Comparison of ENCODE assay signal across 20 cellular contexts in the genomic region with DNA sequence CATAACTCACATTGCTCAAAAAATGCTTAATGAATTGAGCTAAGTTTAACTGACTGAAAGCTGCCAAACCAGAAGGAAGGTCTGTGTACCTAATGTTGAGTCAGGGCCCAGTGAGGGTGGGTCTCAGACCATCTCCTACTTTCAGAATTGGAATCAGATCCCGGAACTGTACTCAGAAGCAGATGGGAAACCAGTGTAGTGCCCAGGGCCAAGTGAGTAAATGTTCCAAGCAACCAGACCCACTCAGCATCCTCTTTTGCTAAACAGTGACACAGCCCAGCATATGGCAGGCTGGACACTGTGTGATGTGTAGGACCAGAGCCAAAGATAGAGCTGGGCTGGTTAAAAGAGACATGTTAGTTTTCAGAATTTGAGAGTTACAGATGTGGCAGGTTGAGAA.
A peak's percentile ranks its signal among the peaks of the same experiment; 100 is the strongest.
DNase-seq lines count a peak whose midpoint lies in the region; ATAC-seq, FAIRE-seq and TF ChIP-seq lines count a peak whose summit lies in the region.
"Had no signal": no experiment of that assay in that cellular context is flagged by ENCODE, and none has a peak within 500 bp of the region (broad histone marks: within the 10 kb centered on the region; RNA-seq: fewer than 3 reads in every experiment).

No MANE protein-coding gene starts in this region.

- intact Hi-C loops in mammary epithelial cell (cut with micrococcal nuclease) = no loop called here
- intact Hi-C loops in heart left ventricle (cut with DNase I) = no loop called here
- intact Hi-C loops in right lobe of liver (cut with DNase I) = no loop called here
- intact Hi-C loops in lower lobe of right lung (cut with DNase I) = no loop called here

- no peak for ATAC-seq in A549
- peak in 3 of 4 donors; percentile 30 to 64 (median 31) for ATAC-seq in heart left ventricle
- ATAC-seq in GM19023 (IDR thresholded peaks at IDR 0.05; ENCODE audit: unreplicated experiment) = no peak
- no peak for ATAC-seq in right lobe of liver
- no peak for ATAC-seq in lower lobe of right lung

- TF ChIP-seq EP300 in A549 (IDR thresholded peaks at IDR 0.05) = no peak

- no peak for TF ChIP-seq CTCF in A549 (IDR thresholded peaks at IDR 0.05)
- TF ChIP-seq CTCF in mammary epithelial cell (conservative IDR thresholded peaks at IDR 0.05 in 1 of 2, IDR thresholded peaks at IDR 0.05 in 1 of 2; ENCODE audit: extremely low read depth in 1 of 2, insufficient read depth in 1 of 2, low read depth in 1 of 2, low read length in 2 of 2) = no peak
- no peak for TF ChIP-seq CTCF in heart left ventricle (IDR thresholded peaks at IDR 0.05)
- TF ChIP-seq CTCF in right lobe of liver (IDR thresholded peaks at IDR 0.05) = no peak
- TF ChIP-seq CTCF in lower lobe of right lung (IDR thresholded peaks at IDR 0.05) = no peak

- H3K4me1 ChIP-seq in A549 (peaks cover 64% of the 10 kb centered on the region), mammary epithelial cell (ENCODE audit: insufficient read depth, low read length) (peaks cover 33% of the 10 kb centered on the region), heart left ventricle (peaks cover 0 to 41% (median 2%) of the 10 kb centered on the region in 12 donors), right lobe of liver (no peaks in the 10 kb centered on the region), lower lobe of right lung (no peaks in the 10 kb centered on the region)

- no peaks in the 10 kb centered on the region for H4K20me1 ChIP-seq in mammary epithelial cell (ENCODE audit: insufficient read depth, low read length)

- H3K36me3 ChIP-seq in mammary epithelial cell (ENCODE audit: insufficient read depth, low read length) (no peaks in the 10 kb centered on the region), heart left ventricle (no peaks in the 10 kb centered on the region), right lobe of liver (no peaks in the 10 kb centered on the region), lower lobe of right lung (no peaks in the 10 kb centered on the region)
- H3K36me3 ChIP-seq: SJSA1 had no signal

- CTCF ChIA-PET in A549 (lab: Yijun Ruan, JAX) = interaction anchor here (0.6 to 1.1 kb wide), 2 partner anchors 24 to 1123 kb away, joined by 3 read pairs; no protein-coding TSS in a partner anchor
- CTCF ChIA-PET in mammary epithelial cell (lab: Charles Lee; ENCODE audit: low non-redundant PET) = no interaction called here

- H2AFZ ChIP-seq in mammary epithelial cell (ENCODE audit: low read depth, low read length) = no peak overlapping the region

- H3K4me2 ChIP-seq in A549 (no peak overlapping the region), mammary epithelial cell (ENCODE audit: insufficient read depth, low read depth, low read length) (no peak overlapping the region)

- no peaks in the 10 kb centered on the region for H3K27me3 ChIP-seq in mammary epithelial cell (ENCODE audit: insufficient read depth, low read length)
- no peaks in the 10 kb centered on the region for H3K27me3 ChIP-seq in heart left ventricle
- H3K27me3 ChIP-seq in right lobe of liver = peaks cover 0 to 4% of the 10 kb centered on the region in 2 donors
- H3K27me3 ChIP-seq in lower lobe of right lung (ENCODE audit: low read depth) = no peaks in the 10 kb centered on the region
- H3K27me3 ChIP-seq: SJSA1 had no signal

- no peak overlapping the region for H3K4me3 ChIP-seq in A549
- no peak overlapping the region for H3K4me3 ChIP-seq in mammary epithelial cell (replicated peaks in 1 of 3; ENCODE audit: insufficient read depth in 1 of 3, low read depth in 2 of 3, low read length in 3 of 3)
- no peak overlapping the region for H3K4me3 ChIP-seq in heart left ventricle
- H3K4me3 ChIP-seq in right lobe of liver = no peak overlapping the region
- H3K4me3 ChIP-seq in lower lobe of right lung = no peak overlapping the region
- H3K4me3 ChIP-seq: SJSA1 had no signal

- POLR2A ChIA-PET in A549 (lab: Yijun Ruan, JAX) = no interaction called here

- TF ChIP-seq RAD21 in A549 (conservative IDR thresholded peaks at IDR 0.05 in 1 of 2, IDR thresholded peaks at IDR 0.05 in 1 of 2) = no peak

- 84% methylated on average over 1 of the region's 1 CpG for WGBS in A549 (ENCODE audit: missing lambda C conversion rate)
- WGBS in mammary epithelial cell (ENCODE audit: low coverage, missing lambda C conversion rate) = 60% methylated on average over 1 of the region's 1 CpG
- WGBS in heart left ventricle, 4 donors = 53 to 83% (median 74%) methylated on average over 1 of the region's 1 CpG
- 89% methylated on average over 1 of the region's 1 CpG for WGBS in right lobe of liver (ENCODE audit: insufficient coverage, low coverage, low lambda C conversion rate, missing lambda C conversion rate)

- no peaks in the 10 kb centered on the region for H3K79me2 ChIP-seq in mammary epithelial cell (ENCODE audit: insufficient read depth, low read length)

- TF ChIP-seq POLR2A in A549 (IDR thresholded peaks at IDR 0.05; ENCODE audit: low read length) (no peak), heart left ventricle (IDR thresholded peaks at IDR 0.05) (no peak), right lobe of liver (IDR thresholded peaks at IDR 0.05) (no peak)

- no TSS peak for BruUV-seq in mammary epithelial cell (replicated peaks; lab: Mats Ljungman, UMichigan)

- DNase-seq in A549 (ENCODE audit: low read depth in 1 of 2, low spot score in 1 of 2) = no peak
- peak; percentile 53 for DNase-seq in M059J (ENCODE audit: low read depth)
- peak; percentile 12 for DNase-seq in mammary epithelial cell
- no peak for DNase-seq in heart left ventricle
- no peak for DNase-seq in hippocampal formation (lab: John Stamatoyannopoulos, UW)
- DNase-seq in right lobe of liver = no peak
- no peak for DNase-seq in lower lobe of right lung
- DNase-seq: DMS 273 treated with DMSO at 0.1 percent for 48 hours, HFFc6, NCI-H1105 treated with DMSO at 0.1 percent for 48 hours, NCI-H1694 treated with DMSO at 0.1 percent for 48 hours, NCI-H2107, NCI-H2227 treated with DMSO at 0.1 percent for 48 hours, NCI-H526, RPMI8226 had no signal

- no peak overlapping the region for H3K9ac ChIP-seq in mammary epithelial cell (ENCODE audit: insufficient read depth, low read length)

- dilution Hi-C loops in mammary epithelial cell (cut with HindIII; ENCODE audit: low sequenced_read_pairs) = no loop called here

- no peaks in the 10 kb centered on the region for H3K9me3 ChIP-seq in A549
- H3K9me3 ChIP-seq in mammary epithelial cell (replicated peaks; ENCODE audit: insufficient read depth, low read length) = no peaks in the 10 kb centered on the region
- no peaks in the 10 kb centered on the region for H3K9me3 ChIP-seq in heart left ventricle
- H3K9me3 ChIP-seq in right lobe of liver = no peaks in the 10 kb centered on the region
- no peaks in the 10 kb centered on the region for H3K9me3 ChIP-seq in lower lobe of right lung
- H3K9me3 ChIP-seq: SJSA1 had no signal

- peak overlapping the region; percentile 73 to 84; a peak in 5 of 6 replicates for H3K27ac ChIP-seq in A549
- H3K27ac ChIP-seq in mammary epithelial cell (ENCODE audit: insufficient read depth, low read depth, low read length) = no peak overlapping the region
- peak overlapping the region in 4 of 12 donors; percentile 38 to 65 (median 45) for H3K27ac ChIP-seq in heart left ventricle
- H3K27ac ChIP-seq in right lobe of liver = no peak overlapping the region
- no peak overlapping the region for H3K27ac ChIP-seq in lower lobe of right lung
- H3K27ac ChIP-seq: C4-2B, SJSA1 had no signal

- FAIRE-seq in A549 (lab: Jason Lieb, UNC) = no peak
- FAIRE-seq: A204.1, GM12892 had no signal

- in situ Hi-C loops in mammary epithelial cell (cut with MboI; ENCODE audit: low sequenced_read_pairs in 2 of 2) = no loop called here

TF ChIP-seq in A549, 52 proteins besides CTCF, POLR2A, EP300 and RAD21:
- TF ChIP-seq RNF2 (IDR thresholded peaks at IDR 0.05; ENCODE audit: borderline replicate concordance, low read depth) (no peak), MAZ (IDR thresholded peaks at IDR 0.05; ENCODE audit: borderline replicate concordance, low read depth, low read length) (no peak), BHLHE40 (IDR thresholded peaks at IDR 0.05; ENCODE audit: low read depth, low read length) (no peak), RARB (CRISPR knock-in tag; IDR thresholded peaks at IDR 0.05) (no peak), KDM1A (IDR thresholded peaks at IDR 0.05; ENCODE audit: low read depth) (no peak)
- TF ChIP-seq, protein P1, sequence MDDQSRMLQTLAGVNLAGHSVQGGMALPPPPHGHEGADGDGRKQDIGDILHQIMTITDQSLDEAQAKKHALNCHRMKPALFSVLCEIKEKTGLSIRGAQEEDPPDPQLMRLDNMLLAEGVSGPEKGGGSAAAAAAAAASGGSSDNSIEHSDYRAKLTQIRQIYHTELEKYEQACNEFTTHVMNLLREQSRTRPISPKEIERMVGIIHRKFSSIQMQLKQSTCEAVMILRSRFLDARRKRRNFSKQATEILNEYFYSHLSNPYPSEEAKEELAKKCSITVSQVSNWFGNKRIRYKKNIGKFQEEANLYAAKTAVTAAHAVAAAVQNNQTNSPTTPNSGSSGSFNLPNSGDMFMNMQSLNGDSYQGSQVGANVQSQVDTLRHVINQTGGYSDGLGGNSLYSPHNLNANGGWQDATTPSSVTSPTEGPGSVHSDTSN (IDR thresholded peaks at IDR 0.05) = no peak

Comparison
In these comparisons a context has a peak if more than half of its experiments do, and no peak if none do; other contexts are left out.
1. ATAC-seq: peak in heart left ventricle (3 of 4); none in A549 (0 of 2), GM19023 (single experiment), right lobe of liver (0 of 4) and lower lobe of right lung (0 of 2).
2. DNase-seq: peak in M059J (single experiment) and mammary epithelial cell (single experiment); none in A549 (0 of 2), heart left ventricle (0 of 5), hippocampal formation (0 of 2), right lobe of liver (0 of 3) and lower lobe of right lung (single experiment).
3. H3K27ac ChIP-seq: peak in A549 (2 of 2); none in mammary epithelial cell (single experiment), right lobe of liver (0 of 3) and lower lobe of right lung (single experiment).